ENCODE assay signal across 17 cellular contexts in genomic region chr16:4513086-4513860, GRCh38. TPM values are rescaled to one million over a fixed set of nuclear protein-coding genes. Genes with fewer than 3 reads are reported as not detected.
DNase-seq lines count a peak whose midpoint lies in the region; ATAC-seq and TF ChIP-seq lines count a peak whose summit lies in the region.
"Had no signal": no experiment of that assay in that cellular context is flagged by ENCODE, and none has a peak within 500 bp of the region (broad histone marks: within the 10 kb centered on the region; RNA-seq: fewer than 3 reads in every experiment).

No MANE protein-coding gene starts in this region.

- no peaks in the 10 kb centered on the region for H3K27me3 Mint-ChIP-seq in T-helper 17 cell
- H3K27me3 Mint-ChIP-seq: naive B cell had no signal

- in situ Hi-C loops in G401 (cut with HindIII; ENCODE audit: low sequenced_read_pairs) = loop anchor here (25.0 kb wide), 1 partner anchor 174 kb away; the partner anchor contains the start of gene NUDT16L1

- H3K27ac ChIP-seq in spleen (peak overlapping the region in 7 of 8 donors; percentile 6 to 89 (median 79)), breast epithelium (peak overlapping the region in 1 of 2 donors; percentile 23)
- H3K27ac ChIP-seq: PC-9 had no signal

- peak overlapping the region; percentile 47 for H3K4me3 Mint-ChIP-seq in T-helper 17 cell
- H3K4me3 Mint-ChIP-seq: naive B cell had no signal

- DNase-seq in G401 (ENCODE audit: low spot score) (peak; percentile 41), T-helper 17 cell (no peak), Right ventricle myocardium superior (peak; percentile 52), spleen (peak; percentile 77), breast epithelium (ENCODE audit: low spot score in 2 of 2) (no peak), NCI-H146 treated with DMSO at 0.1 percent for 48 hours (lab: John Stamatoyannopoulos, UW; ENCODE audit: unreplicated experiment) (no peak)
- DNase-seq: Calu3; naive B cell; NCI-H1048; NCI-H510A; PC-9; retina; stimulated activated CD4-positive, alpha-beta T cell treated with anti-CD3 and anti-CD28 coated beads, Interleukin-4, amount 100 ng/mL, for 1 hour; stimulated activated naive CD4-positive, alpha-beta T cell had no signal

- peaks cover 4% of the 10 kb centered on the region for H3K36me3 Mint-ChIP-seq in T-helper 17 cell (ENCODE audit: low read depth)

- ATAC-seq in T-helper 17 cell (no peak), Right ventricle myocardium superior (ENCODE audit: poor library complexity) (peak; percentile 27), GM19324 (IDR thresholded peaks at IDR 0.05; ENCODE audit: low FRiP score, unreplicated experiment) (no peak)
- ATAC-seq: activated CD4-positive, CD25-positive, alpha-beta regulatory T cell treated with anti-CD3 and anti-CD28 coated beads, Interleukin-2, amount 50 U/mL, for 24 hours had no signal

- TF ChIP-seq CTCF in spleen (IDR thresholded peaks at IDR 0.05 in 8 of 11, conservative IDR thresholded peaks at IDR 0.05 in 3 of 11) (no peak), breast epithelium (IDR thresholded peaks at IDR 0.05) (no peak)

- H3K9me3 ChIP-seq in T-helper 17 cell (ENCODE audit: control insufficient read depth, low read length, poor library complexity, severe bottlenecking) (no peaks in the 10 kb centered on the region), spleen (no peaks in the 10 kb centered on the region), breast epithelium (no peaks in the 10 kb centered on the region)

- H3K36me3 ChIP-seq in spleen = peaks cover 4 to 60% (median 49%) of the 10 kb centered on the region in 6 donors
- H3K36me3 ChIP-seq in breast epithelium = peaks cover 7% of the 10 kb centered on the region

- 76 to 88% (median 80%) methylated on average over 10 to 19 of the region's 19 CpGs for WGBS in spleen, 5 donors

- intact Hi-C loops in Right ventricle myocardium superior (cut with DNase I) (no loop called here), spleen (cut with DNase I; ENCODE audit: low total_unique reads) (no loop called here), breast epithelium (cut with DNase I; ENCODE audit: low total_unique reads) (no loop called here)

- peaks cover 33% of the 10 kb centered on the region for H3K4me1 Mint-ChIP-seq in T-helper 17 cell

- no peaks in the 10 kb centered on the region for H3K27me3 ChIP-seq in spleen (replicated peaks in 1 of 7)
- H3K27me3 ChIP-seq in breast epithelium = no peaks in the 10 kb centered on the region

- H3K4me1 ChIP-seq in spleen (peaks cover 29 to 75% (median 47%) of the 10 kb centered on the region in 6 donors), breast epithelium (peaks cover 0 to 7% of the 10 kb centered on the region in 2 donors)

- H3K4me3 ChIP-seq in spleen = no peak overlapping the region
- no peak overlapping the region for H3K4me3 ChIP-seq in breast epithelium
- H3K4me3 ChIP-seq: PC-9 had no signal

- TF ChIP-seq POLR2A in spleen (IDR thresholded peaks at IDR 0.05) (no peak), breast epithelium (IDR thresholded peaks at IDR 0.05) (no peak)

- peak overlapping the region; percentile 89 for H3K27ac Mint-ChIP-seq in T-helper 17 cell

RNA-seq across cellular contexts. Expression of gene CDIP1, which starts 25.3 kb away (rescaled TPM):
- 12.4 and 17.2 TPM in 2 replicates for total RNA-seq in G401 (2014; rRNA removed; shearing (Covaris generic))
- total RNA-seq in T-helper 17 cell (10 to 100 TPM; 20.2 to 29.5 TPM), Right ventricle myocardium superior (45.2 TPM), spleen (10 to 100 TPM; 17.8 to 26.9 (median 21.8) TPM), breast epithelium (1 to 10 TPM; 9.1 to 9.9 (median 9.5) TPM)
- 10 to 100 TPM in 2 of 3 donors, 1 to 10 TPM in 1; 9.6 to 13.8 (median 12.1) TPM for polyA plus RNA-seq in spleen

RNA-seq across cellular contexts. Expression of gene HMOX2, which starts 37.1 kb away (rescaled TPM):
- total RNA-seq in G401 (2014; rRNA removed; shearing (Covaris generic)) = 94.3 and 99.9 TPM in 2 replicates
- total RNA-seq in T-helper 17 cell (10 to 100 TPM; 31.9 to 58.8 TPM), Right ventricle myocardium superior (125 TPM), spleen (10 to 100 TPM; 34.6 to 73.8 (median 59.0) TPM), breast epithelium (10 to 100 TPM; 53.6 to 87.7 (median 65.9) TPM)
- polyA plus RNA-seq in spleen = 10 to 100 TPM; 26.6 to 48.0 (median 44.0) TPM

RNA-seq across cellular contexts. Expression of gene NMRAL1, which starts 38.8 kb away (rescaled TPM):
- total RNA-seq in G401 (2014; rRNA removed; shearing (Covaris generic)) = 166 and 212 TPM in 2 replicates
- 10 to 100 TPM; 40.5 to 45.4 TPM for total RNA-seq in T-helper 17 cell
- total RNA-seq in Right ventricle myocardium superior = 24.9 TPM
- total RNA-seq in spleen = 10 to 100 TPM; 26.3 to 49.0 (median 40.6) TPM
- 10 to 100 TPM; 40.1 to 58.6 (median 44.9) TPM for polyA plus RNA-seq in spleen
- total RNA-seq in breast epithelium = 10 to 100 TPM; 44.5 to 57.7 (median 51.5) TPM

RNA-seq across cellular contexts. Expression of gene C16orf96, which starts 42.9 kb away (rescaled TPM):
- 0.17 TPM in 1 of 2 replicates, not detected in the other for total RNA-seq in G401 (2014; rRNA removed; shearing (Covaris generic))
- under 1 TPM; 0.08 to 0.20 TPM for total RNA-seq in T-helper 17 cell
- 0.11 TPM for total RNA-seq in Right ventricle myocardium superior
- under 1 TPM; 0.17 to 0.33 (median 0.23) TPM for total RNA-seq in spleen
- polyA plus RNA-seq in spleen = under 1 TPM; 0.06 to 0.07 (median 0.06) TPM
- not detected for total RNA-seq in breast epithelium
- total RNA-seq: Calu3, epithelial cell of proximal tubule had no signal

Comparison
In these comparisons a context has a peak if more than half of its experiments do, and no peak if none do; other contexts are left out.
1. DNase-seq: peak in G401 (single experiment), Right ventricle myocardium superior (single experiment) and spleen (single experiment); none in T-helper 17 cell (0 of 3), breast epithelium (0 of 2) and NCI-H146 treated with DMSO at 0.1 percent for 48 hours (single experiment).